ENCODE assay signal across 8 cellular contexts in the genomic region with DNA sequence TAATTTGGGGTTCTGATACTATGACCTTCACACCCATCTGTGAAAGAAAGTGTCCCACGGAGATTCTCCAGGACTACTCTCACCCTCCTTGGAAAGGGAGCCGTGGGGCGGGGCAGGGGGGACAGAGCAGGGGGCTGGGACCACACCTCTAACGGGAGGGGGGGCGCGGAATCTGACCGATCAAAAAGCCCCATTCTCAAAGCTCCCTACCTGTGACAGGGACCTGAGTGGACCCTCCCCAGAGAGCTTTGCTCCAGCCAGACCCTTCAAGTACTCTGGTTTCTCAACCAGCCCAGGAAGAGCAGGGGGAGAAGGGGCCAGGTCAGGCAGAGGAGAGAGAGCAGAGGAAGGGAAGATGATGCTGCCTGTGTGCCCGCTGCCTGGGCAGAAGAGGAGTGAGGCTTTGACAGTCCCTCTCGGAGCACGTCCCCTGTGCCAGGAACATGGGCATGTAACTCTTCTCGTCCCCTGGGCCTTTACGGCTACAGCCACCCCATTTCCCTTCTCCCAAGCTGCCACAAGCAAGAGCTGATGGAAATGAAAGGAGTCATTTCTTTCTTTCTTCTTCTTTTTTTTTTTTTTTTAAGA. TPM values are rescaled to one million over a fixed set of nuclear protein-coding genes. Genes with fewer than 3 reads are reported as not detected.
DNase-seq lines count a peak whose midpoint lies in the region; FAIRE-seq and TF ChIP-seq lines count a peak whose summit lies in the region.

No MANE protein-coding gene starts in this region.

- H3K9me1 ChIP-seq in keratinocyte (ENCODE audit: control insufficient read depth, extremely low read depth, insufficient read depth, low read length) = no peaks in the 10 kb centered on the region

- H3K4me3 Mint-ChIP-seq in activated CD4-positive, alpha-beta T cell treated with anti-CD3 and anti-CD28 coated beads, Interleukin-2, amount 10 ng/mL, durations not matched to agents 7 days and 5 days = peak overlapping the region; percentile 99
- no peak overlapping the region for H3K4me3 Mint-ChIP-seq in glutamatergic neuron (ENCODE audit: unreplicated experiment)

- dilution Hi-C loops in keratinocyte (cut with MboI; ENCODE audit: extremely low pct_ligation_motif_present, low sequenced_read_pairs) = no loop called here

- FAIRE-seq in keratinocyte (lab: Jason Lieb, UNC) = no peak

- TF ChIP-seq POLR2A in stomach (IDR thresholded peaks at IDR 0.05) = no peak

- no peak for TF ChIP-seq EP300 in stomach (IDR thresholded peaks at IDR 0.05)

- intact Hi-C loops in stomach (cut with DNase I; ENCODE audit: low total_unique reads) = no loop called here

- TF ChIP-seq CTCF in keratinocyte (optimal IDR thresholded peaks at IDR 0.05 in 1 of 3, IDR thresholded peaks at IDR 0.05 in 1 of 3, conservative IDR thresholded peaks at IDR 0.05 in 1 of 3; ENCODE audit: extremely low read depth in 1 of 3, insufficient read depth in 2 of 3, low read length in 3 of 3) (no peak), stomach (IDR thresholded peaks at IDR 0.05) (no peak), glutamatergic neuron (IDR thresholded peaks at IDR 0.05; ENCODE audit: partially characterized antibody, unreplicated experiment) (no peak)

- H3K27ac Mint-ChIP-seq in activated CD4-positive, alpha-beta T cell treated with anti-CD3 and anti-CD28 coated beads, Interleukin-2, amount 10 ng/mL, durations not matched to agents 7 days and 5 days = peak overlapping the region; percentile 100
- H3K27ac Mint-ChIP-seq in glutamatergic neuron (ENCODE audit: unreplicated experiment) = no peak overlapping the region

- H3K4me1 ChIP-seq in keratinocyte (ENCODE audit: control insufficient read depth, extremely low read depth, insufficient read depth, low read length) (peaks cover 24% of the 10 kb centered on the region), stomach (peaks cover 11 to 63% (median 42%) of the 10 kb centered on the region in 4 donors)

- H3K9ac ChIP-seq in keratinocyte (ENCODE audit: control insufficient read depth, extremely low read depth, insufficient read depth, low read length) = peak overlapping the region; percentile 62

- CTCF ChIA-PET in activated CD4-positive, alpha-beta T cell treated with anti-CD3 and anti-CD28 coated beads, Interleukin-2, amount 10 ng/mL, durations not matched to agents 7 days and 5 days (lab: Charles Lee) = interaction anchor here (0.7 to 1.3 kb wide), 5 partner anchors 13 to 103 kb away, joined by 3 to 6 read pairs (median 3); no protein-coding TSS in a partner anchor

- no peak overlapping the region for H3K27ac ChIP-seq in keratinocyte (ENCODE audit: control insufficient read depth, insufficient read depth, low read length)
- peak overlapping the region; percentile 37 to 94 (median 81) for H3K27ac ChIP-seq in stomach

- POLR2A ChIA-PET in activated CD4-positive, alpha-beta T cell treated with anti-CD3 and anti-CD28 coated beads, Interleukin-2, amount 10 ng/mL, durations not matched to agents 7 days and 5 days (lab: Charles Lee) = interaction anchor here (1.2 kb wide), 1 partner anchor 13 kb away, joined by 5 read pairs; no protein-coding TSS in a partner anchor

- H3K4me2 ChIP-seq in keratinocyte (ENCODE audit: control insufficient read depth, extremely low read depth, insufficient read depth, low read depth, low read length) = peak overlapping the region; percentile 92

- H3K9me3 ChIP-seq in keratinocyte (ENCODE audit: control insufficient read depth, low read depth, low read length) = no peaks in the 10 kb centered on the region
- H3K9me3 ChIP-seq in stomach = no peaks in the 10 kb centered on the region

- no peaks in the 10 kb centered on the region for H3K27me3 Mint-ChIP-seq in activated CD4-positive, alpha-beta T cell treated with anti-CD3 and anti-CD28 coated beads, Interleukin-2, amount 10 ng/mL, durations not matched to agents 7 days and 5 days
- H3K27me3 Mint-ChIP-seq in glutamatergic neuron (ENCODE audit: unreplicated experiment) = peaks cover 2% of the 10 kb centered on the region

- no peaks in the 10 kb centered on the region for H3K36me3 ChIP-seq in keratinocyte (ENCODE audit: control insufficient read depth in 2 of 2, extremely low read depth in 1 of 2, insufficient read depth in 2 of 2, low read length in 2 of 2)
- peaks cover 0 to 39% (median 35%) of the 10 kb centered on the region in 4 donors for H3K36me3 ChIP-seq in stomach

- no peaks in the 10 kb centered on the region for H3K79me2 ChIP-seq in keratinocyte (ENCODE audit: control insufficient read depth, insufficient read depth, low read length)

- H3K4me1 Mint-ChIP-seq in activated CD4-positive, alpha-beta T cell treated with anti-CD3 and anti-CD28 coated beads, Interleukin-2, amount 10 ng/mL, durations not matched to agents 7 days and 5 days = peaks cover 74% of the 10 kb centered on the region
- no peaks in the 10 kb centered on the region for H3K4me1 Mint-ChIP-seq in glutamatergic neuron (ENCODE audit: low read depth, unreplicated experiment)

- H3K36me3 Mint-ChIP-seq in activated CD4-positive, alpha-beta T cell treated with anti-CD3 and anti-CD28 coated beads, Interleukin-2, amount 10 ng/mL, durations not matched to agents 7 days and 5 days (ENCODE audit: low read depth) = peaks cover 57% of the 10 kb centered on the region
- H3K36me3 Mint-ChIP-seq in glutamatergic neuron (ENCODE audit: unreplicated experiment) = no peaks in the 10 kb centered on the region

- H3K9me3 Mint-ChIP-seq in activated CD4-positive, alpha-beta T cell treated with anti-CD3 and anti-CD28 coated beads, Interleukin-2, amount 10 ng/mL, durations not matched to agents 7 days and 5 days = no peaks in the 10 kb centered on the region
- H3K9me3 Mint-ChIP-seq in glutamatergic neuron (ENCODE audit: unreplicated experiment) = no peaks in the 10 kb centered on the region

- H3K27me3 ChIP-seq in keratinocyte (ENCODE audit: control insufficient read depth, extremely low read depth, insufficient read depth, low read length) (no peaks in the 10 kb centered on the region), stomach (no peaks in the 10 kb centered on the region)

- H4K20me1 ChIP-seq in keratinocyte (ENCODE audit: control insufficient read depth, extremely low read depth, insufficient read depth, low read length) = no peaks in the 10 kb centered on the region

- peak overlapping the region; percentile 38 to 65 (median 63) for H3K4me3 ChIP-seq in keratinocyte (ENCODE audit: control insufficient read depth in 2 of 3, extremely low read depth in 1 of 3, insufficient read depth in 2 of 3, low read depth in 1 of 3, low read length in 3 of 3)
- H3K4me3 ChIP-seq in stomach = peak overlapping the region; percentile 46 to 79 (median 61)

- WGBS in stomach, 5 donors = 34 to 51% (median 43%) methylated on average over 12 of the region's 12 CpGs

- H2AFZ ChIP-seq in keratinocyte (ENCODE audit: control insufficient read depth, low read length) = peak overlapping the region; percentile 92

- DNase-seq in activated CD4-positive, CD25-positive, alpha-beta regulatory T cell treated with anti-CD3 and anti-CD28 coated beads, Interleukin-2, amount 50 U/mL, for 72 hours = peak; percentile 36
- DNase-seq in activated CD4-positive, CD25-positive, alpha-beta regulatory T cell (lab: John Stamatoyannopoulos, UW) = no peak
- DNase-seq in activated CD4-positive, alpha-beta T cell treated with anti-CD3 and anti-CD28 coated beads, Interleukin-2, amount 10 ng/mL, durations not matched to agents 7 days and 5 days = no peak
- DNase-seq in keratinocyte (ENCODE audit: low read depth, low spot score) = no peak
- no peak for DNase-seq in stomach
- DNase-seq in NCI-H82 treated with DMSO at 0.1 percent for 48 hours (lab: John Stamatoyannopoulos, UW; ENCODE audit: unreplicated experiment) = no peak
- DNase-seq in glutamatergic neuron = no peak
- DNase-seq in NCI-H1436 treated with DMSO at 0.1 percent for 48 hours (lab: John Stamatoyannopoulos, UW) = no peak

RNA-seq across cellular contexts. Expression of a gene that starts 0.7 kb away (rescaled TPM):
- total RNA-seq in activated CD4-positive, alpha-beta T cell treated with anti-CD3 and anti-CD28 coated beads, Interleukin-2, amount 10 ng/mL, durations not matched to agents 7 days and 5 days = 100 to 1,000 TPM; 446 to 497 TPM
- polyA plus RNA-seq in keratinocyte (5.6 to 10.6 TPM (median 8.9 TPM) in 3 replicates), stomach (10 to 100 TPM in 2 of 3 donors, 1 to 10 TPM in 1; 7.9 to 33.7 (median 11.5) TPM)
- polyA plus RNA-seq in keratinocyte (2011; ENCODE audit: low read depth) = 0.10 TPM
- polyA plus RNA-seq in keratinocyte (2011; cell fraction: cytosol; rRNA removed) = 4.4 and 4.7 TPM in 2 replicates
- polyA plus RNA-seq in keratinocyte (2011; cell fraction: nucleus; rRNA removed) = 21.9 and 25.1 TPM in 2 replicates
- 0.18 and 22.5 TPM in 2 replicates for polyA plus RNA-seq in keratinocyte (2012; ENCODE audit: low replicate concordance)
- polyA minus RNA-seq in keratinocyte = 23.2 to 78.4 TPM (median 28.7 TPM) in 3 replicates
- polyA minus RNA-seq in keratinocyte (2011; cell fraction: cytosol; rRNA and poly(A)+ RNA removed) = 8.1 TPM
- 12.0 and 19.1 TPM in 2 replicates for polyA minus RNA-seq in keratinocyte (2011; cell fraction: nucleus; rRNA and poly(A)+ RNA removed)
- total RNA-seq in stomach (100 to 1,000 TPM in 1 of 5 donors, 10 to 100 TPM in 3, 1 to 10 TPM in 1; 7.2 to 116 (median 32.5) TPM), glutamatergic neuron (ENCODE audit: unreplicated experiment) (not detected)

RNA-seq across cellular contexts. Expression of a gene that starts 19.5 kb away (rescaled TPM):
- 1 to 10 TPM; 7.8 to 8.9 TPM for total RNA-seq in activated CD4-positive, alpha-beta T cell treated with anti-CD3 and anti-CD28 coated beads, Interleukin-2, amount 10 ng/mL, durations not matched to agents 7 days and 5 days
- polyA plus RNA-seq in keratinocyte (1.9 to 3.3 TPM (median 2.5 TPM) in 3 replicates), stomach (1 to 10 TPM in 1 of 3 donors, under 1 TPM in 1, not detected in 1; 0.25 to 1.3 TPM)
- polyA plus RNA-seq in keratinocyte (2011; ENCODE audit: low read depth) = 0.61 TPM
- polyA plus RNA-seq in keratinocyte (2011; cell fraction: cytosol; rRNA removed) = 1.5 and 2.4 TPM in 2 replicates
- polyA plus RNA-seq in keratinocyte (2011; cell fraction: nucleus; rRNA removed) = 3.9 and 4.4 TPM in 2 replicates
- 0.27 and 1.1 TPM in 2 replicates for polyA plus RNA-seq in keratinocyte (2012; ENCODE audit: low replicate concordance)
- polyA minus RNA-seq in keratinocyte = 0.92 to 2.1 TPM in 2 of 3 replicates, not detected in the other
- polyA minus RNA-seq in keratinocyte (2011; cell fraction: cytosol; rRNA and poly(A)+ RNA removed) = not detected
- polyA minus RNA-seq in keratinocyte (2011; cell fraction: nucleus; rRNA and poly(A)+ RNA removed) = 1.5 and 1.9 TPM in 2 replicates
- total RNA-seq in stomach (under 1 TPM in 1 of 5 donors, not detected in 4; 0.73 TPM), glutamatergic neuron (ENCODE audit: unreplicated experiment) (not detected)

RNA-seq across cellular contexts. Expression of a gene that starts 43.4 kb away (rescaled TPM):
- not detected for total RNA-seq in activated CD4-positive, alpha-beta T cell treated with anti-CD3 and anti-CD28 coated beads, Interleukin-2, amount 10 ng/mL, durations not matched to agents 7 days and 5 days
- polyA plus RNA-seq in keratinocyte (0.14 to 0.68 TPM (median 0.46 TPM) in 3 replicates), stomach (1 to 10 TPM in 1 of 3 donors, not detected in 2; 3.1 TPM)
- polyA plus RNA-seq in keratinocyte (2011; ENCODE audit: low read depth) = 0.49 TPM
- 0.12 and 0.30 TPM in 2 replicates for polyA plus RNA-seq in keratinocyte (2011; cell fraction: cytosol; rRNA removed)
- polyA plus RNA-seq in keratinocyte (2011; cell fraction: nucleus; rRNA removed) = 0.71 and 1.2 TPM in 2 replicates
- 0.34 and 0.95 TPM in 2 replicates for polyA plus RNA-seq in keratinocyte (2012; ENCODE audit: low replicate concordance)
- polyA minus RNA-seq in keratinocyte = 0.59 to 5.9 TPM (median 0.64 TPM) in 3 replicates
- not detected for polyA minus RNA-seq in keratinocyte (2011; cell fraction: cytosol; rRNA and poly(A)+ RNA removed)
- polyA minus RNA-seq in keratinocyte (2011; cell fraction: nucleus; rRNA and poly(A)+ RNA removed) = 1.8 TPM in 2 replicates
- total RNA-seq in stomach (not detected), glutamatergic neuron (ENCODE audit: unreplicated experiment) (not detected)
